Comparison of ENCODE assay signal across 8 cellular contexts in genomic region chr14:71129716-71130490, GRCh38.
DNase-seq lines count a peak whose midpoint lies in the region; ATAC-seq, FAIRE-seq and TF ChIP-seq lines count a peak whose summit lies in the region.
"Not testable (repeated sequence)": the region's sequence is repeated elsewhere in the genome, so short reads cannot be mapped to it uniquely, and the experiment has no call there.

No MANE protein-coding gene starts in this region.

- H3K4me2 ChIP-seq in GM23248 (ENCODE audit: unreplicated experiment) (peak overlapping the region; percentile 85), PC-3 (ENCODE audit: low read length) (peak overlapping the region; percentile 74), smooth muscle cell (peak overlapping the region; percentile 57)
- not testable (repeated sequence) for H3K4me2 ChIP-seq in H1 (ENCODE audit: insufficient read depth in 1 of 2, low read depth in 2 of 2, low read length in 2 of 2)

- DNase-seq in GM23248; PC-3; left ventricle myocardium inferior; natural killer cell treated with Interleukin-12 subunit alpha and Interleukin-12 subunit beta and Interleukin-15 and Interleukin-18, amount 100 ng/mL, for 72 hours (ENCODE audit: low spot score); smooth muscle cell (lab: John Stamatoyannopoulos, UW; ENCODE audit: unreplicated experiment): not testable (repeated sequence)
- peak in 1 of 2 experiments; percentile 37 for DNase-seq in H1 (ENCODE audit: low read depth in 1 of 2, low spot score in 2 of 2)

- H3K36me3 Mint-ChIP-seq in activated T-helper 17 cell treated with anti-CD3 and anti-CD28 coated beads, Interleukin-2, amount 50 U/mL, for 72 hours (ENCODE audit: low read depth); natural killer cell treated with Interleukin-12 subunit alpha and Interleukin-12 subunit beta and Interleukin-15 and Interleukin-18, amount 100 ng/mL, for 72 hours: not testable (repeated sequence)

- H3K27ac Mint-ChIP-seq in activated T-helper 17 cell treated with anti-CD3 and anti-CD28 coated beads, Interleukin-2, amount 50 U/mL, for 72 hours = peak overlapping the region; percentile 34
- not testable (repeated sequence) for H3K27ac Mint-ChIP-seq in natural killer cell treated with Interleukin-12 subunit alpha and Interleukin-12 subunit beta and Interleukin-15 and Interleukin-18, amount 100 ng/mL, for 72 hours

- H3K27me3 Mint-ChIP-seq in activated T-helper 17 cell treated with anti-CD3 and anti-CD28 coated beads, Interleukin-2, amount 50 U/mL, for 72 hours; natural killer cell treated with Interleukin-12 subunit alpha and Interleukin-12 subunit beta and Interleukin-15 and Interleukin-18, amount 100 ng/mL, for 72 hours: not testable (repeated sequence)

- not testable (repeated sequence) for H2BK20ac ChIP-seq in H1 (ENCODE audit: low read length)

- CTCF ChIA-PET in PC-3 (lab: Charles Lee) = not testable (repeated sequence)
- CTCF ChIA-PET in H1 (lab: Charles Lee; ENCODE audit: partially characterized antibody) = interaction anchor here (0.9 kb wide), 2 partner anchors 8 to 10 kb away, joined by 3 read pairs; no protein-coding TSS in a partner anchor

- not testable (repeated sequence) for H3K14ac ChIP-seq in H1 (ENCODE audit: insufficient read length)

- H3K9me2 ChIP-seq in GM23248 (ENCODE audit: insufficient read depth); PC-3 (replicated peaks; ENCODE audit: low read length): not testable (repeated sequence)

- not testable (repeated sequence) for H3K4me1 Mint-ChIP-seq in activated T-helper 17 cell treated with anti-CD3 and anti-CD28 coated beads, Interleukin-2, amount 50 U/mL, for 72 hours
- H3K4me1 Mint-ChIP-seq in natural killer cell treated with Interleukin-12 subunit alpha and Interleukin-12 subunit beta and Interleukin-15 and Interleukin-18, amount 100 ng/mL, for 72 hours (ENCODE audit: low read depth in 2 of 2) = peaks cover 13 to 15% of the 10 kb centered on the region in 2 donors

- H3K4me3 Mint-ChIP-seq in activated T-helper 17 cell treated with anti-CD3 and anti-CD28 coated beads, Interleukin-2, amount 50 U/mL, for 72 hours = peak overlapping the region; percentile 30
- H3K4me3 Mint-ChIP-seq in natural killer cell treated with Interleukin-12 subunit alpha and Interleukin-12 subunit beta and Interleukin-15 and Interleukin-18, amount 100 ng/mL, for 72 hours = peak overlapping the region; percentile 36

- not testable (repeated sequence) for H2BK120ac ChIP-seq in H1 (replicated peaks; ENCODE audit: low read depth, low read length)

- not testable (repeated sequence) for H4K5ac ChIP-seq in H1 (ENCODE audit: insufficient read length, low read depth, low read length)

- H3K9me3 Mint-ChIP-seq in activated T-helper 17 cell treated with anti-CD3 and anti-CD28 coated beads, Interleukin-2, amount 50 U/mL, for 72 hours; natural killer cell treated with Interleukin-12 subunit alpha and Interleukin-12 subunit beta and Interleukin-15 and Interleukin-18, amount 100 ng/mL, for 72 hours: not testable (repeated sequence)

- 0 out of 2 replicates have a peak overlapping the region, but pooled peaks have one; percentile 33 for H2BK12ac ChIP-seq in H1 (ENCODE audit: low read depth, low read length)

- H4K8ac ChIP-seq in H1 (ENCODE audit: extremely low read depth, insufficient read depth, low read length) = not testable (repeated sequence)

- H3K27me3 ChIP-seq in GM23248 (replicated peaks; ENCODE audit: insufficient read depth); HUES64 (ENCODE audit: insufficient read depth, low read length); PC-3 (ENCODE audit: low read length); H1 (replicated peaks in 1 of 4; ENCODE audit: control insufficient read depth in 3 of 4, extremely low read depth in 1 of 4, insufficient read depth in 3 of 4, low read length in 3 of 4); left ventricle myocardium inferior (ENCODE audit: low read depth); smooth muscle cell (ENCODE audit: low read depth): not testable (repeated sequence)

- BruUV-seq in PC-3 (replicated peaks; lab: Mats Ljungman, UMichigan) = TSS peak; percentile 74

- not testable (repeated sequence) for TF ChIP-seq CTCF in PC-3 (conservative IDR thresholded peaks at IDR 0.05; ENCODE audit: low read depth, low read length); H1 (IDR thresholded peaks at IDR 0.05; ENCODE audit: control extremely low read depth in 1 of 3, insufficient read depth in 1 of 3, low read depth in 1 of 3, low read length in 3 of 3); left ventricle myocardium inferior (IDR thresholded peaks at IDR 0.05; ENCODE audit: borderline replicate concordance); smooth muscle cell (IDR thresholded peaks at IDR 0.05; ENCODE audit: borderline replicate concordance, insufficient read depth, poor library complexity, severe bottlenecking)

- not testable (repeated sequence) for H3K79me1 ChIP-seq in H1 (ENCODE audit: low read depth, low read length)

- not testable (repeated sequence) for TF ChIP-seq EP300 in H1 (IDR thresholded peaks at IDR 0.05; ENCODE audit: borderline replicate concordance in 1 of 2, low read depth in 2 of 2, low read length in 2 of 2)

- not testable (repeated sequence) for H3K4ac ChIP-seq in H1 (replicated peaks; ENCODE audit: insufficient read length, low read depth, low read length)

- H3K4me3 ChIP-seq in GM23248 (peak overlapping the region; percentile 62), PC-3 (ENCODE audit: low read length) (peak overlapping the region; percentile 19; the same call in 1 of the 2 replicates)
- H3K4me3 ChIP-seq in HUES64 (ENCODE audit: low read length); H1 (ENCODE audit: extremely low read depth in 1 of 4, insufficient read depth in 2 of 4, low read depth in 3 of 4, low read length in 4 of 4); left ventricle myocardium inferior; smooth muscle cell: not testable (repeated sequence)

- not testable (repeated sequence) for H2BK15ac ChIP-seq in H1 (ENCODE audit: low read length)

- not testable (repeated sequence) for H3K18ac ChIP-seq in H1 (ENCODE audit: extremely low read depth, low read length)

- H3K56ac ChIP-seq in H1 (replicated peaks; ENCODE audit: insufficient read length, low read depth, low read length) = not testable (repeated sequence)

- not testable (repeated sequence) for H4K91ac ChIP-seq in H1 (replicated peaks; ENCODE audit: insufficient read length, low read length)

- not testable (repeated sequence) for H4K20me1 ChIP-seq in GM23248 (ENCODE audit: insufficient read depth); PC-3 (ENCODE audit: low read length); H1 (replicated peaks in 1 of 2; ENCODE audit: control insufficient read depth in 1 of 2, insufficient read depth in 2 of 2, low read length in 2 of 2); smooth muscle cell (ENCODE audit: low read depth)

- not testable (repeated sequence) for TF ChIP-seq POLR2A in H1 (IDR thresholded peaks at IDR 0.05; ENCODE audit: control extremely low read depth in 1 of 2, low read depth in 2 of 2, low read length in 2 of 2)

- POLR2A ChIA-PET in PC-3 (lab: Charles Lee; ENCODE audit: unreplicated experiment) = interaction anchor here (0.6 kb wide), 2 partner anchors 11 to 669 kb away, joined by 4 to 5 read pairs; no protein-coding TSS in a partner anchor
- POLR2A ChIA-PET in H1 (lab: Charles Lee; ENCODE audit: partially characterized antibody) = not testable (repeated sequence)

- peak overlapping the region; percentile 79 for H2AFZ ChIP-seq in GM23248
- H2AFZ ChIP-seq in PC-3 (ENCODE audit: low read length) = 0 out of 2 replicates have a peak overlapping the region, but pooled peaks have one; percentile 6
- H2AFZ ChIP-seq in H1 (ENCODE audit: low read length) = 0 out of 2 replicates have a peak overlapping the region, but pooled peaks have one; percentile 21
- H2AFZ ChIP-seq in smooth muscle cell (ENCODE audit: low read depth) = not testable (repeated sequence)

- H3K23ac ChIP-seq in H1 (ENCODE audit: insufficient read length) = not testable (repeated sequence)

- peak overlapping the region; percentile 56 for H3K9ac ChIP-seq in GM23248
- H3K9ac ChIP-seq in HUES64 (ENCODE audit: low read depth, low read length); H1 (replicated peaks in 1 of 4; ENCODE audit: extremely low read depth in 1 of 4, low read depth in 3 of 4, low read length in 3 of 4); smooth muscle cell (ENCODE audit: low read depth): not testable (repeated sequence)
- H3K9ac ChIP-seq in PC-3 (ENCODE audit: low read length) = peak overlapping the region; percentile 48

- peak overlapping the region; percentile 18; the same call in 1 of the 2 replicates for H2BK5ac ChIP-seq in H1 (ENCODE audit: low read depth, low read length)

- not testable (repeated sequence) for H2AK5ac ChIP-seq in H1 (ENCODE audit: low read depth, low read length)

- H3K36me3 ChIP-seq in GM23248 (ENCODE audit: low read depth); HUES64 (ENCODE audit: insufficient read depth, low read length); PC-3 (ENCODE audit: low read depth, low read length); H1 (ENCODE audit: control insufficient read depth in 2 of 4, insufficient read depth in 4 of 4, low read length in 3 of 4); left ventricle myocardium inferior; smooth muscle cell (ENCODE audit: low read depth): not testable (repeated sequence)

- H3K4me1 ChIP-seq in GM23248 (ENCODE audit: insufficient read depth) = peaks cover 19% of the 10 kb centered on the region
- not testable (repeated sequence) for H3K4me1 ChIP-seq in HUES64 (ENCODE audit: insufficient read depth, low read length); H1 (replicated peaks in 1 of 4; ENCODE audit: control insufficient read depth in 3 of 4, insufficient read depth in 4 of 4, low read length in 3 of 4)
- H3K4me1 ChIP-seq in PC-3 (ENCODE audit: insufficient read depth, low read length) = peaks cover 18% of the 10 kb centered on the region
- peaks cover 11% of the 10 kb centered on the region for H3K4me1 ChIP-seq in left ventricle myocardium inferior
- peaks cover 11% of the 10 kb centered on the region for H3K4me1 ChIP-seq in smooth muscle cell (ENCODE audit: low read depth)

- H3K9me3 ChIP-seq in GM23248 (ENCODE audit: low read depth); HUES64 (ENCODE audit: insufficient read depth, low read depth, low read length); PC-3 (ENCODE audit: low read length); H1 (ENCODE audit: insufficient read depth in 2 of 2, low read depth in 1 of 2, low read length in 1 of 2); left ventricle myocardium inferior (replicated peaks); smooth muscle cell (replicated peaks; ENCODE audit: low read depth): not testable (repeated sequence)

- FAIRE-seq in H1 (lab: Jason Lieb, UNC) = not testable (repeated sequence)

- intact Hi-C loops in PC-3 (cut with micrococcal nuclease) = loop anchor here (1.0 to 10.0 kb wide), 2 partner anchors 26 to 525 kb away; no protein-coding TSS in a partner anchor
- intact Hi-C loops in left ventricle myocardium inferior (cut with micrococcal nuclease) = not testable (repeated sequence)

- not testable (repeated sequence) for H3K79me2 ChIP-seq in GM23248 (ENCODE audit: insufficient read depth); PC-3 (ENCODE audit: low read length); H1 (ENCODE audit: control insufficient read depth in 1 of 2, insufficient read depth in 2 of 2, low read length in 2 of 2); smooth muscle cell (ENCODE audit: low read depth)

- H3F3A ChIP-seq in GM23248 (ENCODE audit: insufficient read depth) = peaks cover 15% of the 10 kb centered on the region
- not testable (repeated sequence) for H3F3A ChIP-seq in PC-3 (ENCODE audit: low read length, unreplicated experiment); smooth muscle cell (ENCODE audit: low read depth)

- 90 to 93% methylated on average over 9 of the region's 9 CpGs for WGBS in GM23248 (ENCODE audit: low coverage in 1 of 2, low lambda C conversion rate in 2 of 2, missing lambda C conversion rate in 2 of 2), 2 experiments
- WGBS in HUES64 = 83% methylated on average over 9 of the region's 9 CpGs
- WGBS in H1 (ENCODE audit: extremely low coverage in 1 of 2, insufficient coverage in 1 of 2, insufficient read length in 1 of 2, insufficient replicate concordance in 2 of 2, low coverage in 1 of 2, low lambda C conversion rate in 2 of 2, missing lambda C conversion rate in 1 of 2), 2 experiments = 89% methylated on average over 9 of the region's 9 CpGs; no CpG with 5 or more reads in 1 of the 2 experiments
- 85% methylated on average over 9 of the region's 9 CpGs for WGBS in smooth muscle cell (ENCODE audit: low lambda C conversion rate)

- not testable (repeated sequence) for H3K23me2 ChIP-seq in H1 (ENCODE audit: low read depth, low read length)

- H3K27ac ChIP-seq in GM23248 (peak overlapping the region; percentile 67), HUES64 (ENCODE audit: low read depth, low read length) (peak overlapping the region; percentile 25; the same call in 1 of the 2 replicates), PC-3 (ENCODE audit: low read length) (peak overlapping the region; percentile 79), left ventricle myocardium inferior (replicated peaks) (peak overlapping the region; percentile 46), smooth muscle cell (ENCODE audit: low read depth) (peak overlapping the region; percentile 56)
- not testable (repeated sequence) for H3K27ac ChIP-seq in H1 (ENCODE audit: low read depth, low read length)

- not testable (repeated sequence) for TF ChIP-seq RAD21 in H1 (IDR thresholded peaks at IDR 0.05 in 1 of 2, conservative IDR thresholded peaks at IDR 0.05 in 1 of 2; ENCODE audit: low read depth in 2 of 2, low read length in 2 of 2)

- in situ Hi-C loops in GM23248 (cut with MboI) = loop anchor here (25.0 kb wide), 1 partner anchor 632 kb away; no protein-coding TSS in a partner anchor

- ATAC-seq in PC-3; activated T-helper 17 cell treated with anti-CD3 and anti-CD28 coated beads, Interleukin-2, amount 50 U/mL, for 72 hours (replicated peaks); natural killer cell treated with Interleukin-12 subunit alpha and Interleukin-12 subunit beta and Interleukin-15 and Interleukin-18, amount 100 ng/mL, for 72 hours: not testable (repeated sequence)
